ENCODE assay signal across 36 cellular contexts in the genomic region with DNA sequence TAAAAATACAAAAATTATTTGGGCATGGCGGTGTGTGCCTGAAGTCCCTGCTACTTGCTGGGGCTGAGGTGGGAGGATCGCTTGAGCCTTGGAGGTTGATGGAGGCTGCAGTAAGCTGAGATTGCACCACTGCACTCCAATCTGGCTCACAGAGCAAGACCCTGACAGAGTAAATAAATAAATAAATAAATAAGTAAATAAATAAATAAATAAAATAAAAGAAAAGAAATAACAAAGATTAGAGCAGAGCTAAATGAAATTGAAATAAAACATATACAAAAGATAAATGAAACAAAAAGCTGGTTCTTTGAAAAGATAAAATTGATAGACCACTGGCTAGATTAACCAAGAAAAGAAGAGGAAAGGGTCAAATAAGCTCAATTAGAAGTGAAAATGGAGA. TPM values are rescaled to one million over a fixed set of nuclear protein-coding genes. Genes with fewer than 3 reads are reported as not detected.
"Had no signal": no experiment of that assay in that cellular context is flagged by ENCODE, and none has a peak within 500 bp of the region (broad histone marks: within the 10 kb centered on the region; RNA-seq: fewer than 3 reads in every experiment).

No MANE protein-coding gene starts in this region.

- DNase-seq: Kasumi-1, MG63, MM.1S, MV-4-11, NCI-H1048, NCI-H1092, NCI-H1092 treated with DMSO at 0.1 percent for 48 hours, NCI-H1105, NCI-H1105 treated with DMSO at 0.1 percent for 48 hours, NCI-H1417, NCI-H1417 treated with DMSO at 0.1 percent for 48 hours, NCI-H1436, NCI-H1436 treated with DMSO at 0.1 percent for 48 hours, NCI-H146, NCI-H1694, NCI-H1694 treated with DMSO at 0.1 percent for 48 hours, NCI-H187, NCI-H187 treated with DMSO at 0.1 percent for 48 hours, NCI-H1930, NCI-H2029, NCI-H2029 treated with DMSO at 0.1 percent for 48 hours, NCI-H2081, NCI-H2081 treated with DMSO at 0.1 percent for 48 hours, NCI-H2107, NCI-H2171, NCI-H2171 treated with DMSO at 0.1 percent for 48 hours, NCI-H2227 treated with DMSO at 0.1 percent for 48 hours, NCI-H226, NCI-H345, NCI-H446, NCI-H446 treated with DMSO at 0.1 percent for 48 hours, NCI-H510A, NCI-H510A treated with DMSO at 0.1 percent for 48 hours, NCI-H524, NCI-H524 treated with DMSO at 0.1 percent for 48 hours had no signal

- H3K27me3 ChIP-seq: MG63 had no signal

- H3K36me3 ChIP-seq: MG63 had no signal

- H3K4me3 ChIP-seq: MG63 had no signal

- H3K9me3 ChIP-seq: MG63 had no signal

RNA-seq across cellular contexts. Expression of gene HPGD, which starts 43.1 kb away (rescaled TPM):
- total RNA-seq: LHCN-M2 had no signal
